8 cellular contexts compared by ENCODE assay signal in the genomic region with DNA sequence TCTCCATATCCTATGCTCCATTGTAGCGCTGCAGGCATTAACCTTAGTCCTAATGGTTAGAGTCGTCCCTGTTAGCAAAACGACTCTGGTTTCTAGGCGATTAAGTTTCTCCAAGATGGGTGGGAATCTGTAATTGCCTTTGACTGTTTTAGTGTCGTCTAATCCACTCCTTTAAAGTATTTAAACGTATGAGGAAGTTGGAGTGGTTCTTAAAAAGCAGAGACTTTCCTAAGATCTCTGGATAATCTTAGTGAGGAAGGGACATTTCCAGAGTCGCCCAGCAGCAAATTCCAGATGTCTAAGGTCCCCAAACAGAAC. TPM values are rescaled to one million over a fixed set of nuclear protein-coding genes. Genes with fewer than 3 reads are reported as not detected.
DNase-seq lines count a peak whose midpoint lies in the region; ATAC-seq and TF ChIP-seq lines count a peak whose summit lies in the region.

No MANE protein-coding gene starts in this region.

- no peak for ATAC-seq in GM18909 (IDR thresholded peaks at IDR 0.05; ENCODE audit: poor library complexity, unreplicated experiment)

- H3K9me3 Mint-ChIP-seq in HFFc6, result no peaks in the 10 kb centered on the region
- H3K9me3 Mint-ChIP-seq in activated T-helper 2 cell treated with anti-CD3 and anti-CD28 coated beads, Interferon-gamma antibody, Interleukin-2, Interleukin-4, amounts not matched to agents 10 μg/mL and 5 μg/mL and 100 μg/mL, durations not matched to agents 14 hours and 24 hours and 36 hours, result no peaks in the 10 kb centered on the region

- H3K4me3 ChIP-seq in iPS-11a (ENCODE audit: low read depth, low read length) (peak overlapping the region; percentile 96), spleen (peak overlapping the region; percentile 62 to 88 (median 72))

- H3K27me3 ChIP-seq in spleen (replicated peaks in 1 of 7), result no peaks in the 10 kb centered on the region

- no peak for TF ChIP-seq CTCF in HFFc6 (IDR thresholded peaks at IDR 0.05)
- no peak for TF ChIP-seq CTCF in spleen (IDR thresholded peaks at IDR 0.05 in 8 of 11, conservative IDR thresholded peaks at IDR 0.05 in 3 of 11)

- TF ChIP-seq POLR2A in spleen (IDR thresholded peaks at IDR 0.05), result no peak

- H3K27me3 Mint-ChIP-seq in HFFc6 (ENCODE audit: insufficient read depth), result peaks cover 3% of the 10 kb centered on the region; the same call in 1 of the 2 replicates
- no peaks in the 10 kb centered on the region for H3K27me3 Mint-ChIP-seq in activated T-helper 2 cell treated with anti-CD3 and anti-CD28 coated beads, Interferon-gamma antibody, Interleukin-2, Interleukin-4, amounts not matched to agents 10 μg/mL and 5 μg/mL and 100 μg/mL, durations not matched to agents 14 hours and 24 hours and 36 hours (ENCODE audit: low read depth)

- H3K27ac Mint-ChIP-seq in HFFc6, result peak overlapping the region; percentile 100
- peak overlapping the region; percentile 98 for H3K27ac Mint-ChIP-seq in activated T-helper 2 cell treated with anti-CD3 and anti-CD28 coated beads, Interferon-gamma antibody, Interleukin-2, Interleukin-4, amounts not matched to agents 10 μg/mL and 5 μg/mL and 100 μg/mL, durations not matched to agents 14 hours and 24 hours and 36 hours

- intact Hi-C loops in activated T-helper 2 cell treated with anti-CD3 and anti-CD28 coated beads, Interferon-gamma antibody, Interleukin-2, Interleukin-4, amounts not matched to agents 10 μg/mL and 5 μg/mL and 100 μg/mL, durations not matched to agents 14 hours and 24 hours and 36 hours (cut with micrococcal nuclease), result loop anchor here (5.0 kb wide), 3 partner anchors 239 to 1084 kb away; a partner anchor contains a TSS
- intact Hi-C loops in spleen (cut with DNase I; ENCODE audit: low total_unique reads), result no loop called here

- DNase-seq in HFFc6 (no peak), spleen (no peak), MV-4-11 (lab: John Stamatoyannopoulos, UW) (no peak), NCI-H524 treated with DMSO at 0.1 percent for 48 hours (lab: John Stamatoyannopoulos, UW) (no peak), NCI-H1092 (lab: John Stamatoyannopoulos, UW) (no peak)
- DNase-seq in activated T-helper 2 cell treated with anti-CD3 and anti-CD28 coated beads, Interferon-gamma antibody, Interleukin-2, Interleukin-4, amounts not matched to agents 10 μg/mL and 5 μg/mL and 100 μg/mL, durations not matched to agents 14 hours and 24 hours and 36 hours (ENCODE audit: low spot score), result no peak

- no peaks in the 10 kb centered on the region for H3K9me3 ChIP-seq in spleen

- 0 to 1% (median 0%) methylated on average over 7 of the region's 7 CpGs for WGBS in spleen, 5 donors

- H3K36me3 ChIP-seq in spleen, result peaks cover 0 to 69% (median 48%) of the 10 kb centered on the region in 6 donors

- H3K36me3 Mint-ChIP-seq in HFFc6 (ENCODE audit: low read depth), result peaks cover 42% of the 10 kb centered on the region
- peaks cover 71% of the 10 kb centered on the region for H3K36me3 Mint-ChIP-seq in activated T-helper 2 cell treated with anti-CD3 and anti-CD28 coated beads, Interferon-gamma antibody, Interleukin-2, Interleukin-4, amounts not matched to agents 10 μg/mL and 5 μg/mL and 100 μg/mL, durations not matched to agents 14 hours and 24 hours and 36 hours (ENCODE audit: low read depth)

- H3K4me3 Mint-ChIP-seq in HFFc6, result peak overlapping the region; percentile 99
- peak overlapping the region; percentile 97 for H3K4me3 Mint-ChIP-seq in activated T-helper 2 cell treated with anti-CD3 and anti-CD28 coated beads, Interferon-gamma antibody, Interleukin-2, Interleukin-4, amounts not matched to agents 10 μg/mL and 5 μg/mL and 100 μg/mL, durations not matched to agents 14 hours and 24 hours and 36 hours (ENCODE audit: low read depth)

- peaks cover 26 to 68% (median 40%) of the 10 kb centered on the region in 6 donors for H3K4me1 ChIP-seq in spleen

- H3K4me1 Mint-ChIP-seq in HFFc6 (ENCODE audit: low read depth), result peaks cover 17% of the 10 kb centered on the region
- H3K4me1 Mint-ChIP-seq in activated T-helper 2 cell treated with anti-CD3 and anti-CD28 coated beads, Interferon-gamma antibody, Interleukin-2, Interleukin-4, amounts not matched to agents 10 μg/mL and 5 μg/mL and 100 μg/mL, durations not matched to agents 14 hours and 24 hours and 36 hours (ENCODE audit: low read depth), result peaks cover 34% of the 10 kb centered on the region

- peak overlapping the region; percentile 94 to 99 (median 98) for H3K27ac ChIP-seq in spleen

RNA-seq across cellular contexts. Expression of a gene that starts 0.3 kb away (rescaled TPM):
- 10 to 100 TPM; 45.2 to 72.1 (median 56.0) TPM for total RNA-seq in HFFc6 (2021; fragmentation: NEBNext Ultra II Directional; extraction: Animal tissue kit (Norgen Biotek cat#: 25700))
- 72.2 and 73.8 TPM in 2 replicates for total RNA-seq in activated T-helper 2 cell treated with anti-CD3 and anti-CD28 coated beads, Interferon-gamma antibody, Interleukin-2, Interleukin-4, amounts not matched to agents 10 μg/mL and 5 μg/mL and 100 μg/mL, durations not matched to agents 14 hours and 24 hours and 36 hours
- total RNA-seq in spleen, result 10 to 100 TPM; 22.7 to 40.7 (median 36.2) TPM
- 10 to 100 TPM; 18.9 to 28.0 (median 23.9) TPM for polyA plus RNA-seq in spleen

RNA-seq across cellular contexts. Expression of a gene that starts 0.5 kb away (rescaled TPM):
- 10 to 100 TPM in 4 of 6 experiments, 1 to 10 TPM in 2; 9.5 to 13.0 (median 11.8) TPM for total RNA-seq in HFFc6 (2021; fragmentation: NEBNext Ultra II Directional; extraction: Animal tissue kit (Norgen Biotek cat#: 25700))
- 11.0 and 11.9 TPM in 2 replicates for total RNA-seq in activated T-helper 2 cell treated with anti-CD3 and anti-CD28 coated beads, Interferon-gamma antibody, Interleukin-2, Interleukin-4, amounts not matched to agents 10 μg/mL and 5 μg/mL and 100 μg/mL, durations not matched to agents 14 hours and 24 hours and 36 hours
- total RNA-seq in spleen, result 10 to 100 TPM; 22.8 to 40.7 (median 29.7) TPM
- 10 to 100 TPM in 1 of 3 donors, 1 to 10 TPM in 2; 7.3 to 13.2 (median 9.1) TPM for polyA plus RNA-seq in spleen

RNA-seq across cellular contexts. Expression of a gene that starts 28.8 kb away (rescaled TPM):
- 1 to 10 TPM; 6.3 to 9.9 (median 8.4) TPM for total RNA-seq in HFFc6 (2021; fragmentation: NEBNext Ultra II Directional; extraction: Animal tissue kit (Norgen Biotek cat#: 25700))
- 15.7 and 16.0 TPM in 2 replicates for total RNA-seq in activated T-helper 2 cell treated with anti-CD3 and anti-CD28 coated beads, Interferon-gamma antibody, Interleukin-2, Interleukin-4, amounts not matched to agents 10 μg/mL and 5 μg/mL and 100 μg/mL, durations not matched to agents 14 hours and 24 hours and 36 hours
- 10 to 100 TPM in 6 of 7 donors, 1 to 10 TPM in 1; 9.9 to 18.2 (median 13.1) TPM for total RNA-seq in spleen
- polyA plus RNA-seq in spleen, result 1 to 10 TPM; 5.7 to 8.6 (median 7.1) TPM
